11 cellular contexts compared by ENCODE assay signal in the genomic region with DNA sequence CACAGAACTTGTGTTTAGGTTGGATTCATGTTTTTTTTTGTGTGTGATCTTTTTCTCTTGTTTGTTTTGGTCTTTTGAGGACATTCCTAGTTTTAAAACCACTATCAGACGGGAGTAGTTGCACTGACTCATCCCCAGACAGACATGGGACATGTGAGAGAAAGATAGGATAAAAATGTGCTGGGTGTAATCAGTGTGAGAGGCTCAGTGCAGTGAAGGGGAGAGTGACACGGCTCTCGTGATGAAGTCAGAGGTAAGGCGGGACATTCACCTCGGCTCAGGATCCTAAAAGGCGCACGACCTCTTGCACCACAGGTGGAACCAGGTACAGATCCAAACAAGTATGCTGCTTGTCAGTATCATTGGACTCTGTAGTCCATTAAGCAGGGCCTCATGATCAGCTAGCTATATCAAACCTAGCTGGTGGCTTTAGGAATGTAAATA. TPM values are rescaled to one million over a fixed set of nuclear protein-coding genes. Genes with fewer than 3 reads are reported as not detected.
A peak's percentile ranks its signal among the peaks of the same experiment; 100 is the strongest.
DNase-seq lines count a peak whose midpoint lies in the region; ATAC-seq and TF ChIP-seq lines count a peak whose summit lies in the region.
"Had no signal": no experiment of that assay in that cellular context is flagged by ENCODE, and none has a peak within 500 bp of the region (broad histone marks: within the 10 kb centered on the region; RNA-seq: fewer than 3 reads in every experiment).

No MANE protein-coding gene starts in this region.

- H3K36me3 Mint-ChIP-seq in T-helper 17 cell (ENCODE audit: low read depth) = peaks cover 6% of the 10 kb centered on the region

- no peak for TF ChIP-seq EP300 in ovary (IDR thresholded peaks at IDR 0.05)

- H3K27me3 ChIP-seq in ovary = no peaks in the 10 kb centered on the region
- H3K27me3 ChIP-seq: pancreas had no signal

- H3K27me3 Mint-ChIP-seq in T-helper 17 cell = no peaks in the 10 kb centered on the region

- H3K36me3 ChIP-seq in ovary = no peaks in the 10 kb centered on the region

- DNase-seq in Caki2 (ENCODE audit: low read depth) (peak; percentile 58), T-helper 17 cell (no peak), glomerular visceral epithelial cell (ENCODE audit: extremely low spot score) (peak; percentile 72), ovary (no peak), NCI-H187 (lab: John Stamatoyannopoulos, UW) (no peak)
- no peak for DNase-seq in effector CD4-positive, alpha-beta T cell
- DNase-seq: activated T-cell treated with anti-CD3 and anti-CD28 coated beads, Interleukin-2, amount 50 U/mL, for 72 hours; NK-92 treated with Interleukin-12 subunit alpha and Interleukin-12 subunit beta, amount 100 ng/mL, for 24 hours; pancreas had no signal

- TF ChIP-seq CTCF in ovary (IDR thresholded peaks at IDR 0.05) = no peak

- peaks cover 53% of the 10 kb centered on the region for H3K4me1 Mint-ChIP-seq in T-helper 17 cell

- WGBS in ovary, 3 donors = 21 to 32% (median 22%) methylated on average over 7 of the region's 7 CpGs

- peaks cover 42% of the 10 kb centered on the region for H3K4me1 ChIP-seq in ovary (ENCODE audit: insufficient read depth)

- in situ Hi-C loops in Caki2 (cut with HindIII; ENCODE audit: low pct_unique_long_range_greater_than_20kb, low sequenced_read_pairs) = no loop called here

- TF ChIP-seq POLR2A in ovary (IDR thresholded peaks at IDR 0.05) = no peak

- H3K9me3 ChIP-seq in T-helper 17 cell (ENCODE audit: control insufficient read depth, low read length, poor library complexity, severe bottlenecking) = no peaks in the 10 kb centered on the region
- H3K9me3 ChIP-seq in ovary = no peaks in the 10 kb centered on the region
- H3K9me3 ChIP-seq: pancreas had no signal

- peak overlapping the region; percentile 49 for H3K27ac Mint-ChIP-seq in T-helper 17 cell
- H3K27ac Mint-ChIP-seq: activated T-cell treated with anti-CD3 and anti-CD28 coated beads, Interleukin-2, amount 50 U/mL, for 72 hours had no signal

- H3K4me3 ChIP-seq in ovary = no peak overlapping the region
- H3K4me3 ChIP-seq: pancreas had no signal

- peak overlapping the region; percentile 22 to 47 for H3K27ac ChIP-seq in ovary

- ATAC-seq in T-helper 17 cell (no peak), HG03095 (IDR thresholded peaks at IDR 0.05; ENCODE audit: unreplicated experiment) (no peak), HG03571 (IDR thresholded peaks at IDR 0.05; ENCODE audit: unreplicated experiment) (no peak)
- ATAC-seq: activated T-cell treated with anti-CD3 and anti-CD28 coated beads, Interleukin-2, amount 50 U/mL, for 72 hours; pancreas had no signal

- no peak overlapping the region for H3K4me3 Mint-ChIP-seq in T-helper 17 cell
- H3K4me3 Mint-ChIP-seq: activated T-cell treated with anti-CD3 and anti-CD28 coated beads, Interleukin-2, amount 50 U/mL, for 72 hours had no signal

- intact Hi-C loops in ovary (cut with DNase I) = no loop called here

RNA-seq across cellular contexts. Expression of a gene that starts 17.9 kb away (rescaled TPM):
- total RNA-seq in Caki2 (2014; rRNA removed; shearing (Covaris generic); ENCODE audit: low replicate concordance) = 8.8 and 10.0 TPM in 2 replicates
- total RNA-seq in T-helper 17 cell (10 to 100 TPM; 22.6 to 34.1 TPM), ovary (10 to 100 TPM; 67.1 to 94.8 (median 80.0) TPM)
- 10 to 100 TPM; 33.4 to 39.2 TPM for polyA plus RNA-seq in ovary

Comparison
In these comparisons a context has a peak if more than half of its experiments do, and no peak if none do; other contexts are left out.
1. DNase-seq: peak in Caki2 (single experiment) and glomerular visceral epithelial cell (single experiment); none in T-helper 17 cell (0 of 3), ovary (0 of 5), effector CD4-positive, alpha-beta T cell (single experiment) and NCI-H187 (0 of 2).